ENCODE assay signal across 16 cellular contexts in genomic region chr20:8749101-8749500, GRCh38.
DNase-seq lines count a peak whose midpoint lies in the region; ATAC-seq and TF ChIP-seq lines count a peak whose summit lies in the region.
"Had no signal": no experiment of that assay in that cellular context is flagged by ENCODE, and none has a peak within 500 bp of the region (broad histone marks: within the 10 kb centered on the region; RNA-seq: fewer than 3 reads in every experiment).

No MANE protein-coding gene starts in this region.

- in situ Hi-C loops in astrocyte of the cerebellum (cut with HindIII; ENCODE audit: low sequenced_read_pairs) = no loop called here

- ATAC-seq in GM21447 (IDR thresholded peaks at IDR 0.05; ENCODE audit: unreplicated experiment) (no peak), HG03457 (IDR thresholded peaks at IDR 0.05; ENCODE audit: unreplicated experiment) (no peak)
- ATAC-seq: Right ventricle myocardium inferior had no signal

- H3K4me3 ChIP-seq in astrocyte of the cerebellum (ENCODE audit: low read depth, low read length) (no peak overlapping the region), foreskin fibroblast (ENCODE audit: low read depth in 1 of 2, low read length in 2 of 2) (no peak overlapping the region)
- H3K4me3 ChIP-seq: HAP-1, MG63 had no signal

- TF ChIP-seq CTCF in astrocyte of the cerebellum (IDR thresholded peaks at IDR 0.05; ENCODE audit: low read depth, low read length, missing control alignments) (no peak), foreskin fibroblast (IDR thresholded peaks at IDR 0.05; ENCODE audit: low read depth, low read length) (no peak)

- DNase-seq in GM03348 (ENCODE audit: low spot score) (peak; percentile 40), M059J (ENCODE audit: low read depth) (peak; percentile 40), astrocyte of the cerebellum (ENCODE audit: low read depth) (peak; percentile 19), foreskin fibroblast (peak; percentile 60 to 79), NOMO-1 treated with DMSO at 0.1 percent for 48 hours (lab: John Stamatoyannopoulos, UW; ENCODE audit: unreplicated experiment) (no peak)
- DNase-seq: Calu3; CD4-positive, alpha-beta memory T cell; DMS53; MG63; NCI-H187; NCI-H748 treated with DMSO at 0.1 percent for 48 hours; T-helper 1 cell had no signal
